1 cellular context compared by ENCODE assay signal in genomic region chr17:50638572-50638850, GRCh38.
TF ChIP-seq lines count a peak whose summit lies in the region.

No MANE protein-coding gene starts in this region.

TF ChIP-seq in HepG2, 621 proteins besides CTCF, POLR2A, EP300 and RAD21:
- TF ChIP-seq SOX6 (IDR thresholded peaks at IDR 0.05) (no peak), SOX6 (CRISPR knock-in tag; IDR thresholded peaks at IDR 0.05) (peak; percentile 7; the same call in 1 of the 2 replicates), FOXA3 (CRISPR knock-in tag; IDR thresholded peaks at IDR 0.05) (0 out of 2 replicates have a peak, but pooled peaks have one; percentile 30), HMGXB3 (CRISPR knock-in tag; IDR thresholded peaks at IDR 0.05; ENCODE audit: borderline replicate concordance) (peak; percentile 17; the same call in 1 of the 2 replicates), FOXA1 (IDR thresholded peaks at IDR 0.05) (no peak), FOXA1 (CRISPR knock-in tag; IDR thresholded peaks at IDR 0.05) (peak; percentile 64), ARNT (IDR thresholded peaks at IDR 0.05) (no peak), RBM22 (optimal IDR thresholded peaks at IDR 0.05; ENCODE audit: low read length) (peak; percentile 23), ZBTB43 (CRISPR knock-in tag; conservative IDR thresholded peaks at IDR 0.05) (no peak), UBTF (CRISPR knock-in tag; IDR thresholded peaks at IDR 0.05) (no peak), JUND (CRISPR knock-in tag; IDR thresholded peaks at IDR 0.05) (0 out of 2 replicates have a peak, but pooled peaks have one; percentile 45), RBFOX2 (IDR thresholded peaks at IDR 0.05; ENCODE audit: low read depth, low read length) (0 out of 2 replicates have a peak, but pooled peaks have one; percentile 23), ZFX (CRISPR knock-in tag; IDR thresholded peaks at IDR 0.05; ENCODE audit: low read depth) (peak; percentile 15; the same call in 1 of the 2 replicates), HDAC2 (CRISPR knock-in tag; IDR thresholded peaks at IDR 0.05) (peak; percentile 15; the same call in 1 of the 2 replicates), CHD4 (IDR thresholded peaks at IDR 0.05; ENCODE audit: borderline replicate concordance, low read length) (peak; percentile 64; the same call in 1 of the 2 replicates), SOX13 (IDR thresholded peaks at IDR 0.05) (no peak), SOX13 (CRISPR knock-in tag; conservative IDR thresholded peaks at IDR 0.05 in 1 of 2, IDR thresholded peaks at IDR 0.05 in 1 of 2) (0 out of 4 replicates have a peak, but pooled peaks of 1 of the 2 experiments have one; percentile 4), HMGXB4 (CRISPR knock-in tag; IDR thresholded peaks at IDR 0.05; ENCODE audit: borderline replicate concordance in 1 of 2, low read depth in 1 of 2) (no peak), ZNF768 (CRISPR knock-in tag; IDR thresholded peaks at IDR 0.05) (peak; percentile 100), TFAP4 (IDR thresholded peaks at IDR 0.05; ENCODE audit: borderline replicate concordance, low read depth) (peak; percentile 28; the same call in 1 of the 2 replicates), ZFP91 (CRISPR knock-in tag; IDR thresholded peaks at IDR 0.05; ENCODE audit: borderline replicate concordance) (0 out of 2 replicates have a peak, but pooled peaks have one; percentile 34)
